Comparison of ENCODE assay signal across 8 cellular contexts in genomic region chr3:189041482-189042090, GRCh38.
DNase-seq lines count a peak whose midpoint lies in the region; ATAC-seq and TF ChIP-seq lines count a peak whose summit lies in the region.

No MANE protein-coding gene starts in this region.

- DNase-seq in Caki2 (ENCODE audit: low read depth): peak; percentile 37
- peak; percentile 52 for DNase-seq in NOMO-1 treated with DMSO at 0.1 percent for 48 hours (lab: John Stamatoyannopoulos, UW; ENCODE audit: unreplicated experiment)
- DNase-seq in activated T-cell treated with anti-CD3 and anti-CD28 coated beads for 1 hour (ENCODE audit: low read depth): peak; percentile 62
- DNase-seq in fibroblast of villous mesenchyme (ENCODE audit: low read depth): peak; percentile 52
- DNase-seq in sciatic nerve (ENCODE audit: low spot score): no peak
- DNase-seq in DMS79 (lab: John Stamatoyannopoulos, UW): no peak

- peak; percentile 69 for TF ChIP-seq CTCF in fibroblast of villous mesenchyme (IDR thresholded peaks at IDR 0.05; ENCODE audit: insufficient read depth, low read depth, low read length)

- peak; percentile 99 for ATAC-seq in GM19372 (IDR thresholded peaks at IDR 0.05; ENCODE audit: low read depth, unreplicated experiment)
- peak; percentile 94 for ATAC-seq in HG03378 (IDR thresholded peaks at IDR 0.05; ENCODE audit: unreplicated experiment)
- peak; percentile 55 for ATAC-seq in sciatic nerve

- intact Hi-C loops in sciatic nerve (cut with DNase I): no loop called here

- in situ Hi-C loops in Caki2 (cut with HindIII; ENCODE audit: low pct_unique_long_range_greater_than_20kb, low sequenced_read_pairs): no loop called here

- H3K4me3 ChIP-seq in fibroblast of villous mesenchyme (ENCODE audit: low read depth, low read length): no peak overlapping the region

Comparison
In these comparisons a context has a peak if more than half of its experiments do, and no peak if none do; other contexts are left out.
1. DNase-seq: peak in Caki2 (single experiment), NOMO-1 treated with DMSO at 0.1 percent for 48 hours (single experiment), activated T-cell treated with anti-CD3 and anti-CD28 coated beads for 1 hour (single experiment) and fibroblast of villous mesenchyme (single experiment); none in sciatic nerve (single experiment) and DMS79 (single experiment).
2. Peak in every context shown above with its lines, with median percentiles within 50 percentile points of each other: ATAC-seq.